In genomic region chr15:32877620-32878019, GRCh38 we compare ENCODE assay signal across 2 cellular contexts.
A peak's percentile ranks its signal among the peaks of the same experiment; 100 is the strongest.
TF ChIP-seq lines count a peak whose summit lies in the region.

No MANE protein-coding gene starts in this region.

TF ChIP-seq in A549, 52 proteins besides CTCF, POLR2A, EP300 and RAD21:
- TF ChIP-seq HOXB5 (CRISPR knock-in tag; IDR thresholded peaks at IDR 0.05) = no peak
- TF ChIP-seq ZNF302 (CRISPR knock-in tag; IDR thresholded peaks at IDR 0.05) = no peak
- TF ChIP-seq, protein P1, sequence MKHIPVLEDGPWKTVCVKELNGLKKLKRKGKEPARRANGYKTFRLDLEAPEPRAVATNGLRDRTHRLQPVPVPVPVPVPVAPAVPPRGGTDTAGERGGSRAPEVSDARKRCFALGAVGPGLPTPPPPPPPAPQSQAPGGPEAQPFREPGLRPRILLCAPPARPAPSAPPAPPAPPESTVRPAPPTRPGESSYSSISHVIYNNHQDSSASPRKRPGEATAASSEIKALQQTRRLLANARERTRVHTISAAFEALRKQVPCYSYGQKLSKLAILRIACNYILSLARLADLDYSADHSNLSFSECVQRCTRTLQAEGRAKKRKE (CRISPR knock-in tag; IDR thresholded peaks at IDR 0.05; ENCODE audit: low read depth) = no peak
- TF ChIP-seq FOSL2 (IDR thresholded peaks at IDR 0.05) = no peak
- TF ChIP-seq FOSL2 (CRISPR knock-in tag; IDR thresholded peaks at IDR 0.05) = 0 out of 2 replicates have a peak, but pooled peaks have one; percentile 9
- TF ChIP-seq MAFK (IDR thresholded peaks at IDR 0.05; ENCODE audit: partially characterized antibody) = peak; percentile 98
- no peak for TF ChIP-seq BCL3 (IDR thresholded peaks at IDR 0.05)
- no peak for TF ChIP-seq RCOR1 (IDR thresholded peaks at IDR 0.05; ENCODE audit: low read depth, low read length)
TF ChIP-seq in A549: peak in this region for 2.

TF ChIP-seq in IMR-90, 13 proteins besides CTCF, POLR2A, EP300 and RAD21:
- TF ChIP-seq CEBPB (IDR thresholded peaks at IDR 0.05; ENCODE audit: low read depth, low read length) (no peak), MAFK (IDR thresholded peaks at IDR 0.05; ENCODE audit: low read depth, low read length) (peak; percentile 99), MAZ (IDR thresholded peaks at IDR 0.05; ENCODE audit: borderline replicate concordance, low read depth, low read length) (no peak), CHD1 (IDR thresholded peaks at IDR 0.05; ENCODE audit: low read depth, low read length) (no peak), RCOR1 (IDR thresholded peaks at IDR 0.05; ENCODE audit: insufficient replicate concordance, low read length) (no peak)
- TF ChIP-seq, protein P2, sequence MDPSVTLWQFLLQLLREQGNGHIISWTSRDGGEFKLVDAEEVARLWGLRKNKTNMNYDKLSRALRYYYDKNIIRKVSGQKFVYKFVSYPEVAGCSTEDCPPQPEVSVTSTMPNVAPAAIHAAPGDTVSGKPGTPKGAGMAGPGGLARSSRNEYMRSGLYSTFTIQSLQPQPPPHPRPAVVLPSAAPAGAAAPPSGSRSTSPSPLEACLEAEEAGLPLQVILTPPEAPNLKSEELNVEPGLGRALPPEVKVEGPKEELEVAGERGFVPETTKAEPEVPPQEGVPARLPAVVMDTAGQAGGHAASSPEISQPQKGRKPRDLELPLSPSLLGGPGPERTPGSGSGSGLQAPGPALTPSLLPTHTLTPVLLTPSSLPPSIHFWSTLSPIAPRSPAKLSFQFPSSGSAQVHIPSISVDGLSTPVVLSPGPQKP (IDR thresholded peaks at IDR 0.05; ENCODE audit: borderline replicate concordance, low read depth, low read length) = no peak
